ENCODE assay signal across 1 cellular context in genomic region chr7:130346339-130346905, GRCh38.
A peak's percentile ranks its signal among the peaks of the same experiment; 100 is the strongest.
TF ChIP-seq lines count a peak whose summit lies in the region.

No MANE protein-coding gene starts in this region.

TF ChIP-seq in HepG2, 621 proteins besides CTCF, POLR2A, EP300 and RAD21:
- TF ChIP-seq ASH2L (IDR thresholded peaks at IDR 0.05; ENCODE audit: insufficient read length, low read depth, low read length) (no peak), ZNF263 (CRISPR knock-in tag; IDR thresholded peaks at IDR 0.05) (peak; percentile 49; the same call in 1 of the 2 replicates)
TF ChIP-seq in HepG2: peak in this region for 1.
